Comparison of ENCODE assay signal across 8 cellular contexts in the genomic region with DNA sequence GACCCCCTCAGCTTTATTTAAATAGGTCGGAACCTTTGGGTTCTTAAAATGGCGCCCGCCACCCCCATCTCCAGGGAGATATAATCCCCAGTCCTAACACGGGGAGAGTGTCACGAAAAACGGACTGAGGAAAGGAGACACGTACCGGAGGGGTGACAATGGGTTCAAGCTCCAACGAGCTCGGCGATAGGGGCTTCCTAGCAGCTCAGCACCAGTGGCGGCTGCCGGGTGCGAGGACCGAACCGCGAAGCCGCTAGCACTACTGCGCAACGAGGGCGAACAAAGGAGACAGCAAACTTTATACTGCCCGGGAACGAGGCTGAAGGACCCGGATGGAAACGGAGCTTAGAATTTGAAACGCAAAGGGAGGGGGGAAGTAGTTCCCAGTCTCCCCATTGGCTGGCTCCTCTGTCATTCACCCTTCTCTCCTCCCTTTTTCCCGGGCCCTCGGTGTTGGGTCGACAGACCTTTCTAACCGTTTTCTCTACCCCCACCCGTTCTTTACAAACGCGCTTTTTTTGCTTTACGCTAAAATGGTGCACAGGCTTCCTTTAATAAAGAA. TPM values are rescaled to one million over a fixed set of nuclear protein-coding genes. Genes with fewer than 3 reads are reported as not detected.
A peak's percentile ranks its signal among the peaks of the same experiment; 100 is the strongest.
DNase-seq lines count a peak whose midpoint lies in the region; TF ChIP-seq lines count a peak whose summit lies in the region.

A gene (minus strand): TSS at position 274 of the 562 bp plus-strand sequence. CDS start 1,298 bp downstream, outside the sequence.

- TF ChIP-seq POLR2A in NB4 (IDR thresholded peaks at IDR 0.05; ENCODE audit: extremely low read depth, insufficient read length), result peak; percentile 97

- CTCF ChIA-PET in activated naive CD4-positive, alpha-beta T cell treated with anti-CD3 and anti-CD28 coated beads, Interleukin-2, amount 10 ng/mL, durations not matched to agents 7 days and 5 days (lab: Charles Lee), result interaction anchor here (1.2 to 1.3 kb wide), 2 partner anchors 10 to 26 kb away, joined by 3 read pairs; no protein-coding TSS in a partner anchor

- peak within 1 kb of the TSS; percentile 96 for H3K27ac ChIP-seq in SK-N-MC
- peak within 1 kb of the TSS; percentile 87 for H3K27ac ChIP-seq in temporal lobe (ENCODE audit: low read depth, low read length)

- peaks cover 6% of the 10 kb centered on the region for H3K27me3 Mint-ChIP-seq in HFFc6 (ENCODE audit: insufficient read depth)
- peaks cover 4% of the 10 kb centered on the region for H3K27me3 Mint-ChIP-seq in activated naive CD4-positive, alpha-beta T cell treated with anti-CD3 and anti-CD28 coated beads, Interleukin-2, amount 10 ng/mL, durations not matched to agents 7 days and 5 days

- no peaks in the 10 kb centered on the region; the same call in 1 of the 2 replicates for H3K4me1 Mint-ChIP-seq in HFFc6 (ENCODE audit: low read depth)
- peaks cover 28% of the 10 kb centered on the region for H3K4me1 Mint-ChIP-seq in activated naive CD4-positive, alpha-beta T cell treated with anti-CD3 and anti-CD28 coated beads, Interleukin-2, amount 10 ng/mL, durations not matched to agents 7 days and 5 days

- DNase-seq in GM04503 (ENCODE audit: low read depth) (peak; percentile 61), HFFc6 (peak; percentile 88), NB4 (ENCODE audit: low read depth) (peak; percentile 95), SK-N-MC (ENCODE audit: low read depth, low spot score) (peak; percentile 94), globus pallidus (ENCODE audit: low spot score) (peak; percentile 93), occipital lobe (lab: John Stamatoyannopoulos, UW) (peak; percentile 83)
- DNase-seq in activated naive CD4-positive, alpha-beta T cell treated with anti-CD3 and anti-CD28 coated beads, Interleukin-2, amount 10 ng/mL, durations not matched to agents 7 days and 5 days, result peak; percentile 93

- peaks cover 43% of the 10 kb centered on the region for H3K36me3 ChIP-seq in SK-N-MC (ENCODE audit: insufficient read depth, low read length)

- TF ChIP-seq CTCF in HFFc6 (IDR thresholded peaks at IDR 0.05), result no peak
- no peak for TF ChIP-seq CTCF in NB4 (IDR thresholded peaks at IDR 0.05; ENCODE audit: low read depth, low read length)

- H3K9me3 Mint-ChIP-seq in HFFc6, result no peaks in the 10 kb centered on the region
- no peaks in the 10 kb centered on the region for H3K9me3 Mint-ChIP-seq in activated naive CD4-positive, alpha-beta T cell treated with anti-CD3 and anti-CD28 coated beads, Interleukin-2, amount 10 ng/mL, durations not matched to agents 7 days and 5 days

- peak within 1 kb of the TSS; percentile 98 for H3K27ac Mint-ChIP-seq in HFFc6
- peak within 1 kb of the TSS; percentile 99 for H3K27ac Mint-ChIP-seq in activated naive CD4-positive, alpha-beta T cell treated with anti-CD3 and anti-CD28 coated beads, Interleukin-2, amount 10 ng/mL, durations not matched to agents 7 days and 5 days

- H3K4me3 ChIP-seq in NB4 (ENCODE audit: low read depth, low read length), result peak within 1 kb of the TSS; percentile 100
- H3K4me3 ChIP-seq in SK-N-MC, result peak within 1 kb of the TSS; percentile 95

- H3K4me3 Mint-ChIP-seq in HFFc6, result peak within 1 kb of the TSS; percentile 99
- peak within 1 kb of the TSS; percentile 99 for H3K4me3 Mint-ChIP-seq in activated naive CD4-positive, alpha-beta T cell treated with anti-CD3 and anti-CD28 coated beads, Interleukin-2, amount 10 ng/mL, durations not matched to agents 7 days and 5 days

- H3K9ac ChIP-seq in SK-N-MC (ENCODE audit: insufficient read length), result peak within 1 kb of the TSS; percentile 99

- H3K9me3 ChIP-seq in SK-N-MC (ENCODE audit: low read depth, low read length), result no peaks in the 10 kb centered on the region

- H3K36me3 Mint-ChIP-seq in HFFc6 (ENCODE audit: low read depth), result peaks cover 20% of the 10 kb centered on the region
- H3K36me3 Mint-ChIP-seq in activated naive CD4-positive, alpha-beta T cell treated with anti-CD3 and anti-CD28 coated beads, Interleukin-2, amount 10 ng/mL, durations not matched to agents 7 days and 5 days, result peaks cover 27% of the 10 kb centered on the region

RNA-seq across cellular contexts. Expression of the gene that starts here (rescaled TPM):
- 100 to 1,000 TPM; 127 to 191 (median 178) TPM for total RNA-seq in HFFc6 (2021; fragmentation: NEBNext Ultra II Directional; extraction: Animal tissue kit (Norgen Biotek cat#: 25700))
- 340 TPM for total RNA-seq in occipital lobe
- total RNA-seq in temporal lobe, result 276 TPM

Comparison
In these comparisons a context has a peak if more than half of its experiments do, and no peak if none do; other contexts are left out.
1. Peak in every context shown above with its lines: DNase-seq, H3K4me3 ChIP-seq and H3K27ac ChIP-seq.